Comparison of ENCODE assay signal across 14 cellular contexts in genomic region chr15:67096536-67097294, GRCh38. TPM values are rescaled to one million over a fixed set of nuclear protein-coding genes. Genes with fewer than 3 reads are reported as not detected.
DNase-seq lines count a peak whose midpoint lies in the region; ATAC-seq, FAIRE-seq and TF ChIP-seq lines count a peak whose summit lies in the region.
"Had no signal": no experiment of that assay in that cellular context is flagged by ENCODE, and none has a peak within 500 bp of the region (broad histone marks: within the 10 kb centered on the region; RNA-seq: fewer than 3 reads in every experiment).

No MANE protein-coding gene starts in this region.

- H3K9me3 ChIP-seq in OCI-LY7 (ENCODE audit: low read length) (no peaks in the 10 kb centered on the region), K562 (replicated peaks; ENCODE audit: control insufficient read depth, insufficient read depth, low read depth, low read length) (no peaks in the 10 kb centered on the region), skeletal muscle tissue (ENCODE audit: control insufficient read depth in 3 of 3, low read length in 3 of 3) (no peaks in the 10 kb centered on the region)
- H3K9me3 ChIP-seq: left lung had no signal

- in situ Hi-C loops in K562 (cut with MboI), result no loop called here

- BruUV-seq in OCI-LY7 (replicated peaks; lab: Mats Ljungman, UMichigan), result no TSS peak
- no TSS peak for BruUV-seq in K562 (replicated peaks; lab: Mats Ljungman, UMichigan)
- BruUV-seq in Calu3 (replicated peaks; lab: Mats Ljungman, UMichigan), result no TSS peak

- H3K27ac ChIP-seq in OCI-LY7 (ENCODE audit: low read depth, low read length, poor library complexity, severe bottlenecking), result peak overlapping the region; percentile 98
- H3K27ac ChIP-seq in K562 (ENCODE audit: extremely low read depth, low read depth, low read length), result peak overlapping the region; percentile 54; the same call in 2 of the 3 replicates
- H3K27ac ChIP-seq in skeletal muscle tissue (ENCODE audit: low read depth, low read length), result peak overlapping the region; percentile 71
- H3K27ac ChIP-seq: left lung had no signal

- no peaks in the 10 kb centered on the region for H3K9me3 Mint-ChIP-seq in activated T-cell treated with anti-CD3 and anti-CD28 coated beads, Interleukin-2, amount 50 U/mL, for 4 hours
- no peaks in the 10 kb centered on the region for H3K9me3 Mint-ChIP-seq in Calu3 (ENCODE audit: low read depth, unreplicated experiment)
- H3K9me3 Mint-ChIP-seq: GM23338 had no signal

- 47% methylated on average over 2 of the region's 2 CpGs for WGBS in K562 (ENCODE audit: insufficient coverage, low coverage, missing lambda C conversion rate)

- no peak for TF ChIP-seq CTCF in OCI-LY7 (conservative IDR thresholded peaks at IDR 0.05; ENCODE audit: low read length)
- no peak for TF ChIP-seq CTCF in K562 (IDR thresholded peaks at IDR 0.05 in 2 of 3, conservative IDR thresholded peaks at IDR 0.05 in 1 of 3; ENCODE audit: insufficient read depth in 2 of 3, low read depth in 1 of 3, low read length in 3 of 3)
- no peak for TF ChIP-seq CTCF in Calu3 (IDR thresholded peaks at IDR 0.05; ENCODE audit: unreplicated experiment)

- no peaks in the 10 kb centered on the region for H3K27me3 ChIP-seq in K562 (ENCODE audit: control insufficient read depth in 2 of 2, insufficient read depth in 2 of 2, low read length in 2 of 2)
- H3K27me3 ChIP-seq in skeletal muscle tissue (ENCODE audit: control insufficient read depth in 3 of 3, insufficient read depth in 3 of 3, low read length in 3 of 3), result no peaks in the 10 kb centered on the region
- H3K27me3 ChIP-seq: left lung had no signal

- no peak for FAIRE-seq in K562 (lab: Jason Lieb, UNC)

- H3K4me1 Mint-ChIP-seq in activated T-cell treated with anti-CD3 and anti-CD28 coated beads, Interleukin-2, amount 50 U/mL, for 4 hours (ENCODE audit: low read depth), result peaks cover 76% of the 10 kb centered on the region
- H3K4me1 Mint-ChIP-seq in Calu3 (ENCODE audit: low read depth, unreplicated experiment), result peaks cover 23% of the 10 kb centered on the region

- no peak for TF ChIP-seq POLR2A in K562 (conservative IDR thresholded peaks at IDR 0.05)

- no peak overlapping the region for H2AFZ ChIP-seq in OCI-LY7 (ENCODE audit: low read length)
- H2AFZ ChIP-seq in K562 (ENCODE audit: low read depth, low read length), result no peak overlapping the region
- H2AFZ ChIP-seq: GM23338 had no signal

- H3K4me1 ChIP-seq in OCI-LY7 (ENCODE audit: insufficient read depth, low read length, poor library complexity, severe bottlenecking) (peaks cover 100% of the 10 kb centered on the region), K562 (replicated peaks in 1 of 2; ENCODE audit: control insufficient read depth in 2 of 2, insufficient read depth in 2 of 2, low read length in 2 of 2) (peaks cover 39 to 63% of the 10 kb centered on the region in 2 experiments), skeletal muscle tissue (ENCODE audit: control insufficient read depth in 3 of 3, insufficient read depth in 3 of 3, low read length in 3 of 3) (peaks cover 52 to 87% (median 71%) of the 10 kb centered on the region in 3 donors)

- H3K4me3 ChIP-seq in OCI-LY7 (ENCODE audit: low read depth, low read length, poor library complexity, severe bottlenecking), result peak overlapping the region; percentile 18
- H3K4me3 ChIP-seq in K562, result no peak overlapping the region
- H3K4me3 ChIP-seq in skeletal muscle tissue (ENCODE audit: low read length in 3 of 3), result no peak overlapping the region
- H3K4me3 ChIP-seq: GM23338, left lung had no signal

- intact Hi-C loops in OCI-LY7 (cut with micrococcal nuclease; ENCODE audit: unreplicated experiment), result loop anchor here (1.0 kb wide), 1 partner anchor 15 kb away; no protein-coding TSS in a partner anchor
- intact Hi-C loops in K562 (cut with micrococcal nuclease), result no loop called here
- intact Hi-C loops in Calu3 (cut with micrococcal nuclease; ENCODE audit: unreplicated experiment), result no loop called here

- H3K27me3 Mint-ChIP-seq in activated T-cell treated with anti-CD3 and anti-CD28 coated beads, Interleukin-2, amount 50 U/mL, for 4 hours (ENCODE audit: low read depth), result no peaks in the 10 kb centered on the region
- no peaks in the 10 kb centered on the region for H3K27me3 Mint-ChIP-seq in Calu3 (ENCODE audit: unreplicated experiment)

- H3K36me3 ChIP-seq in OCI-LY7 (ENCODE audit: insufficient read depth, low read length) (peaks cover 43% of the 10 kb centered on the region), K562 (ENCODE audit: control insufficient read depth, insufficient read depth, low read length) (peaks cover 49% of the 10 kb centered on the region; the same call in 2 of the 3 replicates), skeletal muscle tissue (ENCODE audit: control insufficient read depth in 3 of 3, insufficient read depth in 3 of 3, low read length in 3 of 3) (peaks cover 10 to 13% (median 13%) of the 10 kb centered on the region in 3 donors)

- ATAC-seq in activated T-cell treated with anti-CD3 and anti-CD28 coated beads, Interleukin-2, amount 50 U/mL, for 4 hours, result peak in 1 of 2 donors; percentile 20
- ATAC-seq in K562, result no peak
- ATAC-seq: GM23338, left lung had no signal

- H3K4me2 ChIP-seq in OCI-LY7 (ENCODE audit: low read length), result peak overlapping the region; percentile 63
- no peak overlapping the region for H3K4me2 ChIP-seq in K562 (ENCODE audit: insufficient read depth, low read length)
- H3K4me2 ChIP-seq: GM23338 had no signal

- no peaks in the 10 kb centered on the region for H3K9me2 ChIP-seq in OCI-LY7 (ENCODE audit: insufficient read depth, low read length)

- no peak for TF ChIP-seq RAD21 in K562 (CRISPR knock-in tag; conservative IDR thresholded peaks at IDR 0.05 in 1 of 2, IDR thresholded peaks at IDR 0.05 in 1 of 2)

- H3K9ac ChIP-seq in K562 (ENCODE audit: insufficient read depth in 1 of 2, low read depth in 2 of 2, low read length in 2 of 2) (peak overlapping the region in 1 of 2 experiments; percentile 31; a peak in 1 of 4 replicates), skeletal muscle tissue (ENCODE audit: low read depth in 1 of 3, low read length in 3 of 3) (no peak overlapping the region)

- H3K9me1 ChIP-seq in K562 (ENCODE audit: control insufficient read depth, insufficient read depth, low read length), result no peaks in the 10 kb centered on the region

- H4K20me1 ChIP-seq in OCI-LY7 (ENCODE audit: insufficient read depth, low read length) (no peaks in the 10 kb centered on the region), K562 (replicated peaks; ENCODE audit: control insufficient read depth, insufficient read depth, low read length) (peaks cover 7% of the 10 kb centered on the region; the same call in 1 of the 2 replicates)

- TF ChIP-seq EP300 in K562 (IDR thresholded peaks at IDR 0.05; ENCODE audit: low read length), result no peak

- H3K79me2 ChIP-seq in OCI-LY7 (ENCODE audit: insufficient read depth, low read depth, low read length) (peaks cover 91% of the 10 kb centered on the region), K562 (ENCODE audit: control insufficient read depth, insufficient read depth, low read length) (peaks cover 91% of the 10 kb centered on the region)

- CTCF ChIA-PET in OCI-LY7 (lab: Charles Lee; ENCODE audit: unreplicated experiment), result no interaction called here
- CTCF ChIA-PET in K562 (lab: Yijun Ruan, JAX; ENCODE audit: low intra/inter-chr PET ratio), result no interaction called here
- CTCF ChIA-PET in Calu3 (lab: Charles Lee), result interaction anchor here (1.2 kb wide), 1 partner anchor 10 kb away, joined by 3 read pairs; no protein-coding TSS in a partner anchor

- no peak overlapping the region for H3K27ac Mint-ChIP-seq in Calu3 (ENCODE audit: unreplicated experiment)
- H3K27ac Mint-ChIP-seq: GM23338 had no signal

- no peak for DNase-seq in activated T-cell treated with anti-CD3 and anti-CD28 coated beads, Interleukin-2, amount 50 U/mL, for 4 hours
- no peak for DNase-seq in activated T-cell treated with anti-CD3 and anti-CD28 coated beads, Interleukin-2, amount 50 U/mL, for 48 hours
- peak; percentile 61 for DNase-seq in OCI-LY7 (ENCODE audit: low spot score)
- no peak for DNase-seq in K562 (ENCODE audit: extremely low read depth in 1 of 4, low spot score in 3 of 4)
- no peak for DNase-seq in Calu3
- no peak for DNase-seq in T-helper 9 cell
- no peak for DNase-seq in globus pallidus (ENCODE audit: low spot score)
- DNase-seq: activated effector memory CD4-positive, alpha-beta T cell treated with anti-CD3 and anti-CD28 coated beads, Interleukin-2, amount 50 U/mL, for 16 hours; left lung; NCI-H2081; nucleus accumbens; stimulated activated CD4-positive, alpha-beta T cell treated with anti-CD3 and anti-CD28 coated beads, Interleukin-2, amount 100 ng/mL, for 24 hours had no signal

- POLR2A ChIA-PET in OCI-LY7 (lab: Charles Lee) (interaction anchor here (0.5 to 8.5 kb wide), 3 partner anchors 15 to 848 kb away, joined by 3 to 80 read pairs (median 3); no protein-coding TSS in a partner anchor), K562 (lab: Yijun Ruan, JAX) (interaction anchor here (0.6 to 1.9 kb wide), 3 partner anchors 8 to 16 kb away, joined by 3 to 4 read pairs (median 3); no protein-coding TSS in a partner anchor)

- H3K36me3 Mint-ChIP-seq in activated T-cell treated with anti-CD3 and anti-CD28 coated beads, Interleukin-2, amount 50 U/mL, for 4 hours (ENCODE audit: insufficient read depth), result peaks cover 20% of the 10 kb centered on the region
- peaks cover 53% of the 10 kb centered on the region for H3K36me3 Mint-ChIP-seq in Calu3 (ENCODE audit: insufficient read depth, unreplicated experiment)

- H3K4me3 Mint-ChIP-seq in activated T-cell treated with anti-CD3 and anti-CD28 coated beads, Interleukin-2, amount 50 U/mL, for 4 hours, result peak overlapping the region; percentile 34
- H3K4me3 Mint-ChIP-seq in Calu3 (ENCODE audit: low read depth, unreplicated experiment), result no peak overlapping the region
- H3K4me3 Mint-ChIP-seq: GM23338 had no signal

RNA-seq across cellular contexts. Expression of gene SMAD3, which starts 31.3 kb away (rescaled TPM):
- total RNA-seq in activated T-cell treated with anti-CD3 and anti-CD28 coated beads, Interleukin-2, amount 50 U/mL, for 4 hours, result 10 to 100 TPM; 23.2 to 25.7 (median 24.4) TPM
- total RNA-seq in OCI-LY7 (2014; rRNA removed; shearing (Covaris generic)), result 32.8 and 41.2 TPM in 2 replicates
- total RNA-seq in OCI-LY7 (2022), result 77.8 and 84.5 TPM in 2 replicates
- total RNA-seq in K562 (2011; cell fraction: chromatin; rRNA removed; ENCODE audit: low replicate concordance), result 61.6 and 88.8 TPM in 2 replicates
- 33.5 and 35.9 TPM in 2 replicates for total RNA-seq in K562 (2011; cell fraction: nucleolus; rRNA removed)
- total RNA-seq in K562 (2011; cell fraction: nucleoplasm; rRNA removed), result 44.2 and 72.8 TPM in 2 replicates
- 11.1 and 11.9 TPM in 2 replicates for total RNA-seq in K562 (2014; rRNA removed)
- total RNA-seq in K562 (2014; rRNA removed; fragmentation: Illumina TruSeq; extraction: Trizol), result 9.2 and 11.0 TPM in 2 replicates
- 9.1 and 9.6 TPM in 2 replicates for total RNA-seq in K562 (2015; rRNA removed; fragmentation: Illumina TruSeq; extraction: Trizol)
- total RNA-seq in K562 (2021), result 24.3 and 30.1 TPM in 2 replicates
- polyA plus RNA-seq in K562 (2011; rRNA removed), result 14.6 and 22.6 TPM in 2 replicates
- polyA plus RNA-seq in K562 (2011; cell fraction: cytosol; rRNA removed), result 11.5 and 14.8 TPM in 2 replicates
- 52.1 and 90.9 TPM in 2 replicates for polyA plus RNA-seq in K562 (2011; cell fraction: nucleus; rRNA removed)
- polyA plus RNA-seq in K562 (2012), result 17.9 and 20.7 TPM in 2 replicates
- 34.7 and 39.2 TPM in 2 replicates for polyA plus RNA-seq in K562 (2014; fragmentation: Illumina TruSeq; extraction: Trizol)
- 1 to 10 TPM; 4.3 to 5.0 TPM for polyA plus RNA-seq in K562 (2014; fragmentation: Nextera tagmentation; extraction: Ambion mirVana)
- polyA plus RNA-seq in K562 (2014; rRNA removed), result 13.3 and 14.3 TPM in 2 replicates
- polyA minus RNA-seq in K562 (2011; rRNA and poly(A)+ RNA removed), result 14.9 and 15.1 TPM in 2 replicates
- polyA minus RNA-seq in K562 (2011; cell fraction: cytosol; rRNA and poly(A)+ RNA removed), result 15.1 and 16.3 TPM in 2 replicates
- polyA minus RNA-seq in K562 (2011; cell fraction: nucleus; rRNA and poly(A)+ RNA removed), result 12.7 and 18.8 TPM in 2 replicates
- total RNA-seq in skeletal muscle tissue, result 17.2 TPM
- 121 and 147 TPM in 2 replicates for total RNA-seq in Calu3 (2022)
